ENCODE assay signal across 1 cellular context in the genomic region with DNA sequence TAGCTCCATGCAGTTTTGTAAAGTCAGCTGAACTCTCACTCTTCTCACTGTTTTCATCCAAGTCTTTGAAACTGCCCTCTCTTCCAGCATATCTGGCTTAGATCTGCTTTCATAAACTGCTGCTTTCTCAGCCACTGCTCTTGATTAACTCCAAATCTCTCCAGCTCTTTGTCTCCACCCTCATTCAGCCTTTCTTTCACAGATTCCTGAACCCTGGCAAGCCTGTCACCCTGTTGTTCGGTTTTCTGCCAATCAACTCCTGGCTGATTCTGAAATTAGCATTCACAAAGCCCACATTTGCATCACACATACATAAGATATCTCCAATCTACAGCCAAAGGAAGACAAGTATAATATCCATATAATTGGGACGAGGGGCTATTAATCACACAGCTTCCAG.
TF ChIP-seq lines count a peak whose summit lies in the region.

No MANE protein-coding gene starts in this region.

TF ChIP-seq in H1, 55 proteins besides CTCF, POLR2A, EP300 and RAD21 (continued from another document):
- TF ChIP-seq, protein P1, sequence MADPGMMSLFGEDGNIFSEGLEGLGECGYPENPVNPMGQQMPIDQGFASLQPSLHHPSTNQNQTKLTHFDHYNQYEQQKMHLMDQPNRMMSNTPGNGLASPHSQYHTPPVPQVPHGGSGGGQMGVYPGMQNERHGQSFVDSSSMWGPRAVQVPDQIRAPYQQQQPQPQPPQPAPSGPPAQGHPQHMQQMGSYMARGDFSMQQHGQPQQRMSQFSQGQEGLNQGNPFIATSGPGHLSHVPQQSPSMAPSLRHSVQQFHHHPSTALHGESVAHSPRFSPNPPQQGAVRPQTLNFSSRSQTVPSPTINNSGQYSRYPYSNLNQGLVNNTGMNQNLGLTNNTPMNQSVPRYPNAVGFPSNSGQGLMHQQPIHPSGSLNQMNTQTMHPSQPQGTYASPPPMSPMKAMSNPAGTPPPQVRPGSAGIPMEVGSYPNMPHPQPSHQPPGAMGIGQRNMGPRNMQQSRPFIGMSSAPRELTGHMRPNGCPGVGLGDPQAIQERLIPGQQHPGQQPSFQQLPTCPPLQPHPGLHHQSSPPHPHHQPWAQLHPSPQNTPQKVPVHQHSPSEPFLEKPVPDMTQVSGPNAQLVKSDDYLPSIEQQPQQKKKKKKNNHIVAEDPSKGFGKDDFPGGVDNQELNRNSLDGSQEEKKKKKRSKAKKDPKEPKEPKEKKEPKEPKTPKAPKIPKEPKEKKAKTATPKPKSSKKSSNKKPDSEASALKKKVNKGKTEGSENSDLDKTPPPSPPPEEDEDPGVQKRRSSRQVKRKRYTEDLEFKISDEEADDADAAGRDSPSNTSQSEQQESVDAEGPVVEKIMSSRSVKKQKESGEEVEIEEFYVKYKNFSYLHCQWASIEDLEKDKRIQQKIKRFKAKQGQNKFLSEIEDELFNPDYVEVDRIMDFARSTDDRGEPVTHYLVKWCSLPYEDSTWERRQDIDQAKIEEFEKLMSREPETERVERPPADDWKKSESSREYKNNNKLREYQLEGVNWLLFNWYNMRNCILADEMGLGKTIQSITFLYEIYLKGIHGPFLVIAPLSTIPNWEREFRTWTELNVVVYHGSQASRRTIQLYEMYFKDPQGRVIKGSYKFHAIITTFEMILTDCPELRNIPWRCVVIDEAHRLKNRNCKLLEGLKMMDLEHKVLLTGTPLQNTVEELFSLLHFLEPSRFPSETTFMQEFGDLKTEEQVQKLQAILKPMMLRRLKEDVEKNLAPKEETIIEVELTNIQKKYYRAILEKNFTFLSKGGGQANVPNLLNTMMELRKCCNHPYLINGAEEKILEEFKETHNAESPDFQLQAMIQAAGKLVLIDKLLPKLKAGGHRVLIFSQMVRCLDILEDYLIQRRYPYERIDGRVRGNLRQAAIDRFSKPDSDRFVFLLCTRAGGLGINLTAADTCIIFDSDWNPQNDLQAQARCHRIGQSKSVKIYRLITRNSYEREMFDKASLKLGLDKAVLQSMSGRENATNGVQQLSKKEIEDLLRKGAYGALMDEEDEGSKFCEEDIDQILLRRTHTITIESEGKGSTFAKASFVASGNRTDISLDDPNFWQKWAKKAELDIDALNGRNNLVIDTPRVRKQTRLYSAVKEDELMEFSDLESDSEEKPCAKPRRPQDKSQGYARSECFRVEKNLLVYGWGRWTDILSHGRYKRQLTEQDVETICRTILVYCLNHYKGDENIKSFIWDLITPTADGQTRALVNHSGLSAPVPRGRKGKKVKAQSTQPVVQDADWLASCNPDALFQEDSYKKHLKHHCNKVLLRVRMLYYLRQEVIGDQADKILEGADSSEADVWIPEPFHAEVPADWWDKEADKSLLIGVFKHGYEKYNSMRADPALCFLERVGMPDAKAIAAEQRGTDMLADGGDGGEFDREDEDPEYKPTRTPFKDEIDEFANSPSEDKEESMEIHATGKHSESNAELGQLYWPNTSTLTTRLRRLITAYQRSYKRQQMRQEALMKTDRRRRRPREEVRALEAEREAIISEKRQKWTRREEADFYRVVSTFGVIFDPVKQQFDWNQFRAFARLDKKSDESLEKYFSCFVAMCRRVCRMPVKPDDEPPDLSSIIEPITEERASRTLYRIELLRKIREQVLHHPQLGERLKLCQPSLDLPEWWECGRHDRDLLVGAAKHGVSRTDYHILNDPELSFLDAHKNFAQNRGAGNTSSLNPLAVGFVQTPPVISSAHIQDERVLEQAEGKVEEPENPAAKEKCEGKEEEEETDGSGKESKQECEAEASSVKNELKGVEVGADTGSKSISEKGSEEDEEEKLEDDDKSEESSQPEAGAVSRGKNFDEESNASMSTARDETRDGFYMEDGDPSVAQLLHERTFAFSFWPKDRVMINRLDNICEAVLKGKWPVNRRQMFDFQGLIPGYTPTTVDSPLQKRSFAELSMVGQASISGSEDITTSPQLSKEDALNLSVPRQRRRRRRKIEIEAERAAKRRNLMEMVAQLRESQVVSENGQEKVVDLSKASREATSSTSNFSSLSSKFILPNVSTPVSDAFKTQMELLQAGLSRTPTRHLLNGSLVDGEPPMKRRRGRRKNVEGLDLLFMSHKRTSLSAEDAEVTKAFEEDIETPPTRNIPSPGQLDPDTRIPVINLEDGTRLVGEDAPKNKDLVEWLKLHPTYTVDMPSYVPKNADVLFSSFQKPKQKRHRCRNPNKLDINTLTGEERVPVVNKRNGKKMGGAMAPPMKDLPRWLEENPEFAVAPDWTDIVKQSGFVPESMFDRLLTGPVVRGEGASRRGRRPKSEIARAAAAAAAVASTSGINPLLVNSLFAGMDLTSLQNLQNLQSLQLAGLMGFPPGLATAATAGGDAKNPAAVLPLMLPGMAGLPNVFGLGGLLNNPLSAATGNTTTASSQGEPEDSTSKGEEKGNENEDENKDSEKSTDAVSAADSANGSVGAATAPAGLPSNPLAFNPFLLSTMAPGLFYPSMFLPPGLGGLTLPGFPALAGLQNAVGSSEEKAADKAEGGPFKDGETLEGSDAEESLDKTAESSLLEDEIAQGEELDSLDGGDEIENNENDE (IDR thresholded peaks at IDR 0.05; ENCODE audit: insufficient replicate concordance, low read length): peak; percentile 44
